8 cellular contexts compared by ENCODE assay signal in genomic region chr1:116667577-116668105, GRCh38. TPM values are rescaled to one million over a fixed set of nuclear protein-coding genes. Genes with fewer than 3 reads are reported as not detected.
DNase-seq lines count a peak whose midpoint lies in the region; ATAC-seq and TF ChIP-seq lines count a peak whose summit lies in the region.

TSS of gene IGSF3 (minus strand) at chr1:116667733. CDS start at chr1:116666326, 1,407 bp downstream.

- intact Hi-C loops in heart left ventricle (cut with DNase I): loop anchor here in 1 of 10 donors (5.0 kb wide), 1 partner anchor 95 kb away; the partner anchor contains the start of gene CD58

- H3K36me3 Mint-ChIP-seq in activated naive CD4-positive, alpha-beta T cell treated with anti-CD3 and anti-CD28 coated beads, Interleukin-2, amount 50 U/mL, for 24 hours: no peaks in the 10 kb centered on the region
- peaks cover 3% of the 10 kb centered on the region for H3K36me3 Mint-ChIP-seq in progenitor cell of endocrine pancreas (ENCODE audit: insufficient read depth)

- H3K4me1 ChIP-seq in HUES64 (ENCODE audit: insufficient read depth, low read length): peaks cover 15% of the 10 kb centered on the region; the same call in 1 of the 2 replicates
- H3K4me1 ChIP-seq in SJCRH30: no peaks in the 10 kb centered on the region
- H3K4me1 ChIP-seq in heart left ventricle: peaks cover 0 to 28% (median 12%) of the 10 kb centered on the region in 12 donors

- peak within 1 kb of the TSS; percentile 59 for H3K9ac ChIP-seq in HUES64 (ENCODE audit: low read depth, low read length)

- no peaks in the 10 kb centered on the region for H3K9me3 Mint-ChIP-seq in activated naive CD4-positive, alpha-beta T cell treated with anti-CD3 and anti-CD28 coated beads, Interleukin-2, amount 50 U/mL, for 24 hours
- H3K9me3 Mint-ChIP-seq in progenitor cell of endocrine pancreas (ENCODE audit: low read depth): no peaks in the 10 kb centered on the region

- ATAC-seq in GM18498 (IDR thresholded peaks at IDR 0.05; ENCODE audit: unreplicated experiment) (peak; percentile 62), heart left ventricle (peak; percentile 45 to 93 (median 83)), HG02840 (IDR thresholded peaks at IDR 0.05; ENCODE audit: low FRiP score, unreplicated experiment) (no peak), HG03469 (IDR thresholded peaks at IDR 0.05; ENCODE audit: unreplicated experiment) (no peak)

- H3K27ac ChIP-seq in HUES64 (ENCODE audit: low read depth, low read length): no peak within 1 kb of the TSS
- no peak within 1 kb of the TSS for H3K27ac ChIP-seq in SJCRH30
- H3K27ac ChIP-seq in heart left ventricle: peak within 1 kb of the TSS in 7 of 12 donors; percentile 42 to 66 (median 60)

- peaks cover 4% of the 10 kb centered on the region for H3K4me1 Mint-ChIP-seq in activated naive CD4-positive, alpha-beta T cell treated with anti-CD3 and anti-CD28 coated beads, Interleukin-2, amount 50 U/mL, for 24 hours
- peaks cover 16% of the 10 kb centered on the region for H3K4me1 Mint-ChIP-seq in progenitor cell of endocrine pancreas (ENCODE audit: low read depth)

- H3K27me3 ChIP-seq in HUES64 (ENCODE audit: insufficient read depth, low read length): peaks cover 25% of the 10 kb centered on the region
- H3K27me3 ChIP-seq in SJCRH30: no peaks in the 10 kb centered on the region
- H3K27me3 ChIP-seq in heart left ventricle: peaks cover 0 to 42% (median 0%) of the 10 kb centered on the region in 9 donors

- H3K27me3 Mint-ChIP-seq in activated naive CD4-positive, alpha-beta T cell treated with anti-CD3 and anti-CD28 coated beads, Interleukin-2, amount 50 U/mL, for 24 hours: peaks cover 44% of the 10 kb centered on the region
- peaks cover 40% of the 10 kb centered on the region for H3K27me3 Mint-ChIP-seq in progenitor cell of endocrine pancreas

- H3K9me3 ChIP-seq in HUES64 (ENCODE audit: insufficient read depth, low read depth, low read length) (no peaks in the 10 kb centered on the region), SJCRH30 (replicated peaks) (no peaks in the 10 kb centered on the region), heart left ventricle (no peaks in the 10 kb centered on the region)

- DNase-seq in SJCRH30 (peak; percentile 82 to 86), heart left ventricle (peak; percentile 69 to 90 (median 82)), progenitor cell of endocrine pancreas (ENCODE audit: low spot score, unreplicated experiment) (peak; percentile 57)

- peak within 1 kb of the TSS; percentile 81 for H3K4me3 Mint-ChIP-seq in activated naive CD4-positive, alpha-beta T cell treated with anti-CD3 and anti-CD28 coated beads, Interleukin-2, amount 50 U/mL, for 24 hours
- H3K4me3 Mint-ChIP-seq in progenitor cell of endocrine pancreas (ENCODE audit: low read depth): peak within 1 kb of the TSS; percentile 86

- H3K36me3 ChIP-seq in HUES64 (ENCODE audit: insufficient read depth, low read length) (peaks cover 3% of the 10 kb centered on the region; the same call in 1 of the 2 replicates), SJCRH30 (no peaks in the 10 kb centered on the region), heart left ventricle (no peaks in the 10 kb centered on the region)

- WGBS in HUES64: 1% methylated on average over 58 of the region's 58 CpGs
- 1% methylated on average over 22 to 58 of the region's 58 CpGs for WGBS in heart left ventricle, 4 donors

- no peak for TF ChIP-seq CTCF in heart left ventricle (IDR thresholded peaks at IDR 0.05)
- no peak for TF ChIP-seq CTCF in progenitor cell of endocrine pancreas (IDR thresholded peaks at IDR 0.05; ENCODE audit: unreplicated experiment)

- H3K27ac Mint-ChIP-seq in activated naive CD4-positive, alpha-beta T cell treated with anti-CD3 and anti-CD28 coated beads, Interleukin-2, amount 50 U/mL, for 24 hours: no peak within 1 kb of the TSS
- H3K27ac Mint-ChIP-seq in progenitor cell of endocrine pancreas: peak within 1 kb of the TSS; percentile 90

- TF ChIP-seq POLR2A in heart left ventricle (IDR thresholded peaks at IDR 0.05): peak in 1 of 2 donors; percentile 25

- H3K4me3 ChIP-seq in HUES64 (ENCODE audit: low read length) (peak within 1 kb of the TSS; percentile 78), SJCRH30 (peak within 1 kb of the TSS; percentile 76), heart left ventricle (peak within 1 kb of the TSS; percentile 51 to 90 (median 74))

RNA-seq across cellular contexts. Expression of gene IGSF3, which starts in this region (rescaled TPM):
- 14.2 TPM for polyA plus RNA-seq in HUES64 (2013, experiment 1 of 2)
- 15.7 TPM for polyA plus RNA-seq in HUES64 (2013, experiment 2 of 2)
- total RNA-seq in SJCRH30 (2014; rRNA removed; shearing (Covaris generic)): 20.8 and 22.7 TPM in 2 replicates
- total RNA-seq in heart left ventricle (10 to 100 TPM in 7 of 9 donors, 1 to 10 TPM in 2; 8.4 to 19.3 (median 11.9) TPM), progenitor cell of endocrine pancreas (41.5 and 43.3 TPM in 2 replicates)
- 1 to 10 TPM; 3.5 to 7.2 TPM for polyA plus RNA-seq in heart left ventricle

Comparison
In these comparisons a context has a peak if more than half of its experiments do, and no peak if none do; other contexts are left out.
1. ATAC-seq: peak in GM18498 (single experiment) and heart left ventricle (4 of 4); none in HG02840 (single experiment) and HG03469 (single experiment).
2. H3K27ac ChIP-seq: peak in heart left ventricle (7 of 12); none in HUES64 (single experiment) and SJCRH30 (single experiment).
3. Peak in every context shown above with its lines, with median percentiles within 50 percentile points of each other: H3K4me3 ChIP-seq and DNase-seq.